ENCODE assay signal across 7 cellular contexts in genomic region chr12:13443498-13443897, GRCh38.
"Had no signal": no experiment of that assay in that cellular context is flagged by ENCODE, and none has a peak within 500 bp of the region (broad histone marks: within the 10 kb centered on the region; RNA-seq: fewer than 3 reads in every experiment).

No MANE protein-coding gene starts in this region.

- H3K27me3 ChIP-seq: transverse colon had no signal

- ATAC-seq: activated T-cell treated with anti-CD3 and anti-CD28 coated beads, Interleukin-2, amount 50 U/mL, for 4 hours; stimulated activated effector memory CD8-positive, alpha-beta T cell treated with anti-CD3 and anti-CD28 coated beads, Interleukin-12 subunit alpha, Interleukin-12 subunit beta, amount 100 ng/mL, for 72 hours had no signal

- H3K9me3 ChIP-seq: transverse colon had no signal

- DNase-seq: activated CD4-positive, alpha-beta memory T cell treated with anti-CD3 and anti-CD28 coated beads for 36 hours; activated CD4-positive, CD25-positive, alpha-beta regulatory T cell treated with anti-CD3 and anti-CD28 coated beads, Interleukin-2, amount 50 U/mL, for 72 hours; activated T-cell treated with anti-CD3 and anti-CD28 coated beads, Interleukin-2, amount 50 U/mL, for 4 hours; foreskin melanocyte; kidney; transverse colon had no signal

- H3K4me3 ChIP-seq: transverse colon had no signal

- H3K36me3 ChIP-seq: transverse colon had no signal
